In genomic region chr10:67969875-67970274, GRCh38 we compare ENCODE assay signal across 21 cellular contexts.
DNase-seq lines count a peak whose midpoint lies in the region; ATAC-seq, FAIRE-seq and TF ChIP-seq lines count a peak whose summit lies in the region.
"Had no signal": no experiment of that assay in that cellular context is flagged by ENCODE, and none has a peak within 500 bp of the region (broad histone marks: within the 10 kb centered on the region; RNA-seq: fewer than 3 reads in every experiment).

No MANE protein-coding gene starts in this region.

- CTCF ChIA-PET in GM12878 (lab: Yijun Ruan, JAX) = interaction anchor here (0.5 kb wide), 1 partner anchor 475 kb away, joined by 3 read pairs; no protein-coding TSS in a partner anchor

- H3K36me3 ChIP-seq in GM12878 (ENCODE audit: control insufficient read depth in 2 of 2, insufficient read depth in 2 of 2, low read length in 1 of 2) = peaks cover 0 to 10% of the 10 kb centered on the region in 2 experiments; a peak in 3 of 4 replicates
- H3K36me3 ChIP-seq in neural progenitor cell = peaks cover 29% of the 10 kb centered on the region

- H3K27ac ChIP-seq in HL-60 (replicated peaks) = peak overlapping the region; percentile 57
- H3K27ac ChIP-seq in GM12878 (ENCODE audit: control insufficient read depth, insufficient read depth) = no peak overlapping the region
- H3K27ac ChIP-seq in neural progenitor cell = peak overlapping the region; percentile 71
- H3K27ac ChIP-seq: A549 had no signal

- TF ChIP-seq EP300 in GM12878 (IDR thresholded peaks at IDR 0.05; ENCODE audit: borderline replicate concordance in 1 of 2, control insufficient read depth in 1 of 2, low read depth in 2 of 2, low read length in 2 of 2) = no peak

- no TSS peak for BruUV-seq in GM12878 (replicated peaks; lab: Mats Ljungman, UMichigan)

- H3K9me3 ChIP-seq in GM12878 (replicated peaks; ENCODE audit: control insufficient read depth, insufficient read depth, low read length) = peaks cover 6% of the 10 kb centered on the region; the same call in 2 of the 3 replicates
- H3K9me3 ChIP-seq in neural progenitor cell (ENCODE audit: low read depth) = peaks cover 6% of the 10 kb centered on the region

- H3K9me3 Mint-ChIP-seq in neural progenitor cell = peaks cover 20% of the 10 kb centered on the region
- no peaks in the 10 kb centered on the region for H3K9me3 Mint-ChIP-seq in effector memory CD8-positive, alpha-beta T cell

- H3K4me1 ChIP-seq in GM12878 (ENCODE audit: control insufficient read depth, insufficient read depth, low read length) = no peaks in the 10 kb centered on the region
- H3K4me1 ChIP-seq in neural progenitor cell = peaks cover 10% of the 10 kb centered on the region
- H3K4me1 ChIP-seq: A549 had no signal

- H4K20me1 ChIP-seq in GM12878 (ENCODE audit: control insufficient read depth, insufficient read depth) (no peaks in the 10 kb centered on the region), neural progenitor cell (ENCODE audit: low read depth) (no peaks in the 10 kb centered on the region)

- in situ Hi-C loops in GM12878 (cut with MboI) = no loop called here

- peaks cover 5% of the 10 kb centered on the region for H3F3A ChIP-seq in neural progenitor cell (ENCODE audit: low read depth)

- H3K4me2 ChIP-seq in GM12878 (ENCODE audit: control insufficient read depth, insufficient read depth) = no peak overlapping the region
- H3K4me2 ChIP-seq in neural progenitor cell = peak overlapping the region; percentile 19
- H3K4me2 ChIP-seq: A549 had no signal

- H3K4me3 Mint-ChIP-seq in neural progenitor cell = no peak overlapping the region
- H3K4me3 Mint-ChIP-seq in effector memory CD8-positive, alpha-beta T cell = no peak overlapping the region
- H3K4me3 Mint-ChIP-seq: B cell; CD4-positive, CD25-positive, alpha-beta regulatory T cell had no signal

- RAD21 ChIA-PET in GM12878 (lab: Charles Lee; ENCODE audit: unreplicated experiment) = no interaction called here

- POLR2A ChIA-PET in GM12878 (lab: Charles Lee) = no interaction called here

- H3K27me3 ChIP-seq in HL-60 (ENCODE audit: insufficient read depth, poor library complexity, severe bottlenecking) (no peaks in the 10 kb centered on the region), GM12878 (replicated peaks in 1 of 2; ENCODE audit: control insufficient read depth in 2 of 2, insufficient read depth in 2 of 2, low read length in 1 of 2) (no peaks in the 10 kb centered on the region), neural progenitor cell (no peaks in the 10 kb centered on the region)

- H3K79me2 ChIP-seq in GM12878 (ENCODE audit: control insufficient read depth, insufficient read depth, low read length) (no peaks in the 10 kb centered on the region), neural progenitor cell (ENCODE audit: low read depth) (peaks cover 4% of the 10 kb centered on the region)

- no peaks in the 10 kb centered on the region for H3K27me3 Mint-ChIP-seq in neural progenitor cell (ENCODE audit: insufficient read depth, low read depth)
- no peaks in the 10 kb centered on the region for H3K27me3 Mint-ChIP-seq in effector memory CD8-positive, alpha-beta T cell
- H3K27me3 Mint-ChIP-seq: B cell; CD4-positive, CD25-positive, alpha-beta regulatory T cell had no signal

- ATAC-seq in GM12878 (no peak), HG02763 (IDR thresholded peaks at IDR 0.05; ENCODE audit: unreplicated experiment) (no peak)
- ATAC-seq in effector memory CD8-positive, alpha-beta T cell (replicated peaks) = no peak
- ATAC-seq: A549 had no signal

- H3K36me3 Mint-ChIP-seq in neural progenitor cell = peaks cover 41% of the 10 kb centered on the region
- H3K36me3 Mint-ChIP-seq in effector memory CD8-positive, alpha-beta T cell (ENCODE audit: insufficient read depth) = peaks cover 55% of the 10 kb centered on the region

- H3K4me1 Mint-ChIP-seq in neural progenitor cell = no peaks in the 10 kb centered on the region
- peaks cover 0 to 22% of the 10 kb centered on the region in 2 donors for H3K4me1 Mint-ChIP-seq in effector memory CD8-positive, alpha-beta T cell (ENCODE audit: low read depth in 2 of 2)
- H3K4me1 Mint-ChIP-seq: B cell had no signal

- peak; percentile 9 for DNase-seq in AG20443 (ENCODE audit: low spot score)
- DNase-seq in HL-60 (ENCODE audit: low read depth in 1 of 2, low spot score in 1 of 2) = no peak
- DNase-seq in GM12878 (ENCODE audit: low read depth, low spot score) = no peak
- DNase-seq in neural progenitor cell (ENCODE audit: low spot score) = no peak
- no peak for DNase-seq in NAMALWA (ENCODE audit: low spot score)
- no peak for DNase-seq in LoVo (ENCODE audit: low spot score)
- no peak for DNase-seq in effector memory CD8-positive, alpha-beta T cell
- DNase-seq: Calu3; CD4-positive, CD25-positive, alpha-beta regulatory T cell; GOT3; MM.1S; NCI-H1105; NCI-H187 treated with DMSO at 0.1 percent for 48 hours; NCI-H446; NCI-H69; OCI-M1; RPMI8226; SIG-M5 had no signal

- H2AFZ ChIP-seq in GM12878 (ENCODE audit: control insufficient read depth, low read depth, low read length) (no peak overlapping the region), neural progenitor cell (replicated peaks) (no peak overlapping the region)

- peak; percentile 49 for FAIRE-seq in GM12878 (lab: Jason Lieb, UNC)
- FAIRE-seq: A549 had no signal

- no peak for TF ChIP-seq POLR2A in GM12878 (IDR thresholded peaks at IDR 0.05; ENCODE audit: low read depth, low read length)

- SMC1A ChIA-PET in GM12878 (lab: Charles Lee; ENCODE audit: uncharacterized antibody, unreplicated experiment) = interaction anchor here (0.7 to 1.7 kb wide), 2 partner anchors 26 to 186 kb away, joined by 3 to 4 read pairs; no protein-coding TSS in a partner anchor

- no peak for TF ChIP-seq CTCF in HL-60 (IDR thresholded peaks at IDR 0.05; ENCODE audit: insufficient read depth, low read length)
- no peak for TF ChIP-seq CTCF in GM12878 (IDR thresholded peaks at IDR 0.05 in 2 of 3, conservative IDR thresholded peaks at IDR 0.05 in 1 of 3; ENCODE audit: control insufficient read depth in 2 of 3, extremely low read depth in 1 of 3, insufficient read depth in 1 of 3, low read depth in 3 of 3, low read length in 3 of 3)
- TF ChIP-seq CTCF in neural progenitor cell (IDR thresholded peaks at IDR 0.05) = no peak

- H3K4me3 ChIP-seq in HL-60 (replicated peaks; ENCODE audit: insufficient read depth, low read length) (no peak overlapping the region), GM12878 (no peak overlapping the region), neural progenitor cell (no peak overlapping the region)
- H3K4me3 ChIP-seq: A549 had no signal

- intact Hi-C loops in GM12878 (cut with micrococcal nuclease; ENCODE audit: unreplicated experiment) = no loop called here

- TF ChIP-seq RAD21 in GM12878 (IDR thresholded peaks at IDR 0.05; ENCODE audit: insufficient read depth, low read depth, low read length) = no peak

- H3K9ac ChIP-seq in GM12878 (ENCODE audit: control insufficient read depth, insufficient read depth, low read length) (no peak overlapping the region), neural progenitor cell (no peak overlapping the region)

- H3K27ac Mint-ChIP-seq in neural progenitor cell = no peak overlapping the region
- H3K27ac Mint-ChIP-seq in effector memory CD8-positive, alpha-beta T cell = no peak overlapping the region
- H3K27ac Mint-ChIP-seq: B cell had no signal

TF ChIP-seq in GM12878, 131 proteins besides CTCF, POLR2A, EP300 and RAD21 (continues in another document):
- TF ChIP-seq E4F1 (IDR thresholded peaks at IDR 0.05; ENCODE audit: borderline replicate concordance, partially characterized antibody) (no peak), DPF2 (IDR thresholded peaks at IDR 0.05) (no peak), ZZZ3 (IDR thresholded peaks at IDR 0.05; ENCODE audit: control insufficient read depth, insufficient read length, low read depth) (no peak), SKIL (IDR thresholded peaks at IDR 0.05; ENCODE audit: low read depth, poor library complexity, severe bottlenecking) (no peak), WRNIP1 (IDR thresholded peaks at IDR 0.05; ENCODE audit: borderline replicate concordance, low read depth, low read length) (no peak), ESRRA (IDR thresholded peaks at IDR 0.05; ENCODE audit: low read length) (no peak), ETV6 (conservative IDR thresholded peaks at IDR 0.05 in 1 of 2, IDR thresholded peaks at IDR 0.05 in 1 of 2; ENCODE audit: borderline replicate concordance in 1 of 2, low read depth in 1 of 2) (no peak), RELA (IDR thresholded peaks at IDR 0.05; ENCODE audit: borderline replicate concordance, partially characterized antibody) (no peak), SMARCA5 (IDR thresholded peaks at IDR 0.05) (no peak), SP1 (IDR thresholded peaks at IDR 0.05; ENCODE audit: low read depth, low read length) (no peak)
